Comparison of ENCODE assay signal across 1 cellular context in the genomic region with DNA sequence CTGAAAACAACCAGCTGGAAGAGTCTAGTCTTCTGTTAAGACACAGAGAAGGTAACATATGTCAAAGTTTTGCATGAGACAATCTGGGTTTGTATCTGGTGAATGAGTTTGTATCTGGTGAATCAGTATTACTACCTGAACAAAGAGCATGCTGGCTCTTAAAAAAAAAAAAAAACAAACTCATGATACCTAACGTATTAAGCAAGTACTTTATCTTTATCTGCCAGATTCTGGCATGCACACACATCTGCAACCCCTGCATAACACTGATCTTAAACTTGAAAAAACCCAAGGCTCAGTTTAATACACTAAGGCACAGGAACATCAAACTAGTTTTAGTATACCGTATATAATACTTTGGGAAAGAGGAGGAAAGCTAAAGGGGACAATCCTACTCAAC.
TF ChIP-seq lines count a peak whose summit lies in the region.

No MANE protein-coding gene starts in this region.

TF ChIP-seq in WTC11, 78 proteins besides CTCF, POLR2A, EP300 and RAD21 (continued from another document):
- TF ChIP-seq ZMAT4 (CRISPR knock-in tag; IDR thresholded peaks at IDR 0.05), result no peak
- no peak for TF ChIP-seq ZNF232 (CRISPR knock-in tag; IDR thresholded peaks at IDR 0.05)
- TF ChIP-seq GABPB1 (CRISPR knock-in tag; IDR thresholded peaks at IDR 0.05), result no peak
- no peak for TF ChIP-seq ZBTB21 (CRISPR knock-in tag; IDR thresholded peaks at IDR 0.05; ENCODE audit: borderline replicate concordance)
- TF ChIP-seq PREB (CRISPR knock-in tag; IDR thresholded peaks at IDR 0.05; ENCODE audit: borderline replicate concordance), result no peak
- TF ChIP-seq RELA (CRISPR knock-in tag; IDR thresholded peaks at IDR 0.05; ENCODE audit: borderline replicate concordance), result no peak
- no peak for TF ChIP-seq NR1H2 (CRISPR knock-in tag; IDR thresholded peaks at IDR 0.05)
- no peak for TF ChIP-seq GRHL2 (CRISPR knock-in tag; IDR thresholded peaks at IDR 0.05; ENCODE audit: insufficient replicate concordance, severe bottlenecking)
- TF ChIP-seq ZNF416 (CRISPR knock-in tag; IDR thresholded peaks at IDR 0.05), result no peak
- no peak for TF ChIP-seq NFYB (CRISPR knock-in tag; conservative IDR thresholded peaks at IDR 0.05; ENCODE audit: low read depth)
- TF ChIP-seq, protein P1, sequence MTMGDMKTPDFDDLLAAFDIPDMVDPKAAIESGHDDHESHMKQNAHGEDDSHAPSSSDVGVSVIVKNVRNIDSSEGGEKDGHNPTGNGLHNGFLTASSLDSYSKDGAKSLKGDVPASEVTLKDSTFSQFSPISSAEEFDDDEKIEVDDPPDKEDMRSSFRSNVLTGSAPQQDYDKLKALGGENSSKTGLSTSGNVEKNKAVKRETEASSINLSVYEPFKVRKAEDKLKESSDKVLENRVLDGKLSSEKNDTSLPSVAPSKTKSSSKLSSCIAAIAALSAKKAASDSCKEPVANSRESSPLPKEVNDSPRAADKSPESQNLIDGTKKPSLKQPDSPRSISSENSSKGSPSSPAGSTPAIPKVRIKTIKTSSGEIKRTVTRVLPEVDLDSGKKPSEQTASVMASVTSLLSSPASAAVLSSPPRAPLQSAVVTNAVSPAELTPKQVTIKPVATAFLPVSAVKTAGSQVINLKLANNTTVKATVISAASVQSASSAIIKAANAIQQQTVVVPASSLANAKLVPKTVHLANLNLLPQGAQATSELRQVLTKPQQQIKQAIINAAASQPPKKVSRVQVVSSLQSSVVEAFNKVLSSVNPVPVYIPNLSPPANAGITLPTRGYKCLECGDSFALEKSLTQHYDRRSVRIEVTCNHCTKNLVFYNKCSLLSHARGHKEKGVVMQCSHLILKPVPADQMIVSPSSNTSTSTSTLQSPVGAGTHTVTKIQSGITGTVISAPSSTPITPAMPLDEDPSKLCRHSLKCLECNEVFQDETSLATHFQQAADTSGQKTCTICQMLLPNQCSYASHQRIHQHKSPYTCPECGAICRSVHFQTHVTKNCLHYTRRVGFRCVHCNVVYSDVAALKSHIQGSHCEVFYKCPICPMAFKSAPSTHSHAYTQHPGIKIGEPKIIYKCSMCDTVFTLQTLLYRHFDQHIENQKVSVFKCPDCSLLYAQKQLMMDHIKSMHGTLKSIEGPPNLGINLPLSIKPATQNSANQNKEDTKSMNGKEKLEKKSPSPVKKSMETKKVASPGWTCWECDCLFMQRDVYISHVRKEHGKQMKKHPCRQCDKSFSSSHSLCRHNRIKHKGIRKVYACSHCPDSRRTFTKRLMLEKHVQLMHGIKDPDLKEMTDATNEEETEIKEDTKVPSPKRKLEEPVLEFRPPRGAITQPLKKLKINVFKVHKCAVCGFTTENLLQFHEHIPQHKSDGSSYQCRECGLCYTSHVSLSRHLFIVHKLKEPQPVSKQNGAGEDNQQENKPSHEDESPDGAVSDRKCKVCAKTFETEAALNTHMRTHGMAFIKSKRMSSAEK (CRISPR knock-in tag; IDR thresholded peaks at IDR 0.05; ENCODE audit: borderline replicate concordance), result no peak
- TF ChIP-seq, protein P2, sequence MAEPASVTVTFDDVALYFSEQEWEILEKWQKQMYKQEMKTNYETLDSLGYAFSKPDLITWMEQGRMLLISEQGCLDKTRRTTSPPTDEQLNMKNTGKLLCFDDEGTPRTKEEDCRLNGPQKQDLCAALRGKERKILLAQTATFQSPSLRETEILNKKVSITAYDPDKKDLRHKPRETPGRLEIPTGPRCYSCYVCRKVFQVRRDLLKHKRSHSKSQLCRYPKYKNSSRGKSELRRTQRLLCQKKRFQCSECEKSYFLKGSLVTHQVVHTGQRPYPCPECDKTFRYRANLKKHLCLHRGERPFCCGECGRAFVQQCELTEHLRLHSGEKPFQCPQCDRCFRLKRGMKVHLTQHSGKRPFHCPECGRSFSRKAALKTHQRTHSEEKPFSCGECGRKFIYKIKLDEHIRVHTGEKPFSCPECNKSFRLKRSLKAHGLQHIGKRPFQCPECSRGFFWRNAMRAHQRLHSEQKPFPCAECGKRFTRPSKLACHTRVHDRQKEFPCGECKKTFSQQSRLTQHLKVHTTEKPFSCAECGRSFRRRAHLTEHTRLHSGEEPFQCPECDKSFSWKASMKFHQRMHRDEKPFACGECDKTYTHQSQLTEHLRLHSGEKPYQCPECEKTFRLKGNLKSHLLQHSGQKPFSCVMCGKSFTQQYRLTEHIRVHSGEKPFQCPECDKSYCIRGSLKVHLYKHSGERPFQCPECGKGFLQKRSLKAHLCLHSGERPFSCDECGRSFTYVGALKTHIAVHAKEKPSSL (CRISPR knock-in tag; conservative IDR thresholded peaks at IDR 0.05), result no peak
- TF ChIP-seq, protein P3, sequence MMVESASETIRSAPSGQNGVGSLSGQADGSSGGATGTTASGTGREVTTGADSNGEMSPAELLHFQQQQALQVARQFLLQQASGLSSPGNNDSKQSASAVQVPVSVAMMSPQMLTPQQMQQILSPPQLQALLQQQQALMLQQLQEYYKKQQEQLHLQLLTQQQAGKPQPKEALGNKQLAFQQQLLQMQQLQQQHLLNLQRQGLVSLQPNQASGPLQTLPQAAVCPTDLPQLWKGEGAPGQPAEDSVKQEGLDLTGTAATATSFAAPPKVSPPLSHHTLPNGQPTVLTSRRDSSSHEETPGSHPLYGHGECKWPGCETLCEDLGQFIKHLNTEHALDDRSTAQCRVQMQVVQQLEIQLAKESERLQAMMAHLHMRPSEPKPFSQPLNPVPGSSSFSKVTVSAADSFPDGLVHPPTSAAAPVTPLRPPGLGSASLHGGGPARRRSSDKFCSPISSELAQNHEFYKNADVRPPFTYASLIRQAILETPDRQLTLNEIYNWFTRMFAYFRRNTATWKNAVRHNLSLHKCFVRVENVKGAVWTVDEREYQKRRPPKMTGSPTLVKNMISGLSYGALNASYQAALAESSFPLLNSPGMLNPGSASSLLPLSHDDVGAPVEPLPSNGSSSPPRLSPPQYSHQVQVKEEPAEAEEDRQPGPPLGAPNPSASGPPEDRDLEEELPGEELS (CRISPR knock-in tag; IDR thresholded peaks at IDR 0.05), result no peak
- TF ChIP-seq RORB (CRISPR knock-in tag; IDR thresholded peaks at IDR 0.05), result no peak
- TF ChIP-seq, protein P4, sequence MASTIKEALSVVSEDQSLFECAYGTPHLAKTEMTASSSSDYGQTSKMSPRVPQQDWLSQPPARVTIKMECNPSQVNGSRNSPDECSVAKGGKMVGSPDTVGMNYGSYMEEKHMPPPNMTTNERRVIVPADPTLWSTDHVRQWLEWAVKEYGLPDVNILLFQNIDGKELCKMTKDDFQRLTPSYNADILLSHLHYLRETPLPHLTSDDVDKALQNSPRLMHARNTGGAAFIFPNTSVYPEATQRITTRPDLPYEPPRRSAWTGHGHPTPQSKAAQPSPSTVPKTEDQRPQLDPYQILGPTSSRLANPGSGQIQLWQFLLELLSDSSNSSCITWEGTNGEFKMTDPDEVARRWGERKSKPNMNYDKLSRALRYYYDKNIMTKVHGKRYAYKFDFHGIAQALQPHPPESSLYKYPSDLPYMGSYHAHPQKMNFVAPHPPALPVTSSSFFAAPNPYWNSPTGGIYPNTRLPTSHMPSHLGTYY (CRISPR knock-in tag; IDR thresholded peaks at IDR 0.05), result no peak
- TF ChIP-seq ATF2 (CRISPR knock-in tag; IDR thresholded peaks at IDR 0.05; ENCODE audit: borderline replicate concordance, low read depth), result no peak
- TF ChIP-seq ATF1 (CRISPR knock-in tag; IDR thresholded peaks at IDR 0.05), result no peak
- TF ChIP-seq E2F4 (CRISPR knock-in tag; IDR thresholded peaks at IDR 0.05; ENCODE audit: borderline replicate concordance, low read depth), result no peak
TF ChIP-seq in WTC11: peak in this region for 0.
